ENCODE assay signal across 8 cellular contexts in the genomic region with DNA sequence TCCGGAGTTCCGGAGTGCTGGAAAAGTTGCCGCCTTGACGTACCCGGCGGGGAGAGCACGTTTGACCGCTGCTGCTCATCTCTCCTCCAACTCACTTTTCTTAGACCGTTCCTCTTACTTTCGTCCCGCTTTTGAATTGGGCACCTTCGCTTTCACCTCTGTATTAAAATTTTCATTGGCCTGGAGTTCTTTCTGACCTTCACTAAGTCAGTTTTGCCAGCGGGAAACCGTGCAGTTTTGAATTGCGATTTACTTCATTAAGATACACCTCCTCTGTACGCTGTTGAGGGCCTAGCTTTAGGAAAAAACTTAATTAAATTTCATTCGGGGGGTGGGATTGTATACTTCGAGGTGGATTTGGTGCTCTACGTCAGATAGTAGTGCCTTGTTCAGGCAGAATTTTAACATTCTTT. TPM values are rescaled to one million over a fixed set of nuclear protein-coding genes. Genes with fewer than 3 reads are reported as not detected.
DNase-seq lines count a peak whose midpoint lies in the region; ATAC-seq, FAIRE-seq and TF ChIP-seq lines count a peak whose summit lies in the region.

No MANE protein-coding gene starts in this region.

- TF ChIP-seq CTCF in CD14-positive monocyte (IDR thresholded peaks at IDR 0.05) (no peak), dorsolateral prefrontal cortex (IDR thresholded peaks at IDR 0.05 in 54 of 56, conservative IDR thresholded peaks at IDR 0.05 in 2 of 56; ENCODE audit: low read depth in 1 of 56, partially characterized antibody in 56 of 56) (no peak), GM20000 (IDR thresholded peaks at IDR 0.05; ENCODE audit: extremely low read depth, missing control alignments) (no peak), D721Med (IDR thresholded peaks at IDR 0.05; ENCODE audit: insufficient read depth, missing control alignments) (no peak)

- H3K27ac Mint-ChIP-seq in CD14-positive monocyte: peak overlapping the region; percentile 69 to 88 (median 79)
- H3K27ac Mint-ChIP-seq in natural killer cell treated with Interleukin-12 subunit alpha and Interleukin-12 subunit beta and Interleukin-15 and Interleukin-18, amount 100 ng/mL, for 72 hours: peak overlapping the region; percentile 76 to 88

- H3K9me3 ChIP-seq in MG63: no peaks in the 10 kb centered on the region

- H3K27ac ChIP-seq in dorsolateral prefrontal cortex: peak overlapping the region in 53 of 59 donors; percentile 32 to 98 (median 94)

- peak overlapping the region; percentile 90 to 97 for H3K4me3 Mint-ChIP-seq in CD14-positive monocyte
- peak overlapping the region; percentile 97 for H3K4me3 Mint-ChIP-seq in natural killer cell treated with Interleukin-12 subunit alpha and Interleukin-12 subunit beta and Interleukin-15 and Interleukin-18, amount 100 ng/mL, for 72 hours

- no peak for DNase-seq in CD14-positive monocyte (ENCODE audit: low spot score)
- DNase-seq in MG63: no peak
- DNase-seq in dorsolateral prefrontal cortex: peak in 1 of 10 donors; percentile 28
- no peak for DNase-seq in natural killer cell treated with Interleukin-12 subunit alpha and Interleukin-12 subunit beta and Interleukin-15 and Interleukin-18, amount 100 ng/mL, for 72 hours (ENCODE audit: low spot score)
- DNase-seq in GM20000 (ENCODE audit: low spot score): no peak
- no peak for DNase-seq in effector CD8-positive, alpha-beta T cell (lab: John Stamatoyannopoulos, UW)
- DNase-seq in D721Med (ENCODE audit: insufficient read length, low spot score): no peak

- peak; percentile 3 for ATAC-seq in GM19452 (IDR thresholded peaks at IDR 0.05; ENCODE audit: unreplicated experiment)
- ATAC-seq in natural killer cell treated with Interleukin-12 subunit alpha and Interleukin-12 subunit beta and Interleukin-15 and Interleukin-18, amount 100 ng/mL, for 72 hours: no peak

- H3K36me3 Mint-ChIP-seq in CD14-positive monocyte: no peaks in the 10 kb centered on the region
- H3K36me3 Mint-ChIP-seq in natural killer cell treated with Interleukin-12 subunit alpha and Interleukin-12 subunit beta and Interleukin-15 and Interleukin-18, amount 100 ng/mL, for 72 hours: peaks cover 6% of the 10 kb centered on the region

- H3K27me3 Mint-ChIP-seq in CD14-positive monocyte (ENCODE audit: low read depth in 3 of 3): peaks cover 0 to 2% (median 0%) of the 10 kb centered on the region in 3 donors
- H3K27me3 Mint-ChIP-seq in natural killer cell treated with Interleukin-12 subunit alpha and Interleukin-12 subunit beta and Interleukin-15 and Interleukin-18, amount 100 ng/mL, for 72 hours: no peaks in the 10 kb centered on the region

- peaks cover 27% of the 10 kb centered on the region for H3K36me3 ChIP-seq in MG63

- no peaks in the 10 kb centered on the region for H3K9me3 Mint-ChIP-seq in CD14-positive monocyte
- no peaks in the 10 kb centered on the region for H3K9me3 Mint-ChIP-seq in natural killer cell treated with Interleukin-12 subunit alpha and Interleukin-12 subunit beta and Interleukin-15 and Interleukin-18, amount 100 ng/mL, for 72 hours

- no peak for FAIRE-seq in D721Med (lab: Jason Lieb, UNC)

- peaks cover 27% of the 10 kb centered on the region for H3K4me1 Mint-ChIP-seq in CD14-positive monocyte
- H3K4me1 Mint-ChIP-seq in natural killer cell treated with Interleukin-12 subunit alpha and Interleukin-12 subunit beta and Interleukin-15 and Interleukin-18, amount 100 ng/mL, for 72 hours (ENCODE audit: low read depth in 2 of 2): peaks cover 9 to 26% of the 10 kb centered on the region in 2 donors

- peak overlapping the region; percentile 100 for H3K4me3 ChIP-seq in MG63
- H3K4me3 ChIP-seq in dorsolateral prefrontal cortex: peak overlapping the region; percentile 70 to 99 (median 95)

- H3K27me3 ChIP-seq in MG63: no peaks in the 10 kb centered on the region
- H3K27me3 ChIP-seq in dorsolateral prefrontal cortex: no peaks in the 10 kb centered on the region

- intact Hi-C loops in CD14-positive monocyte (cut with micrococcal nuclease): loop anchor here (2.0 to 10.0 kb wide), 3 partner anchors 17 to 67 kb away; a partner anchor contains a TSS
- intact Hi-C loops in dorsolateral prefrontal cortex (cut with DNase I): loop anchor here (2.0 to 5.0 kb wide), 3 partner anchors 64 to 124 kb away; a partner anchor contains a TSS

RNA-seq across cellular contexts. Expression of a gene that starts 1.3 kb away (rescaled TPM):
- 10 to 100 TPM; 27.4 to 43.4 TPM for polyA plus RNA-seq in CD14-positive monocyte
- total RNA-seq in MG63 (2014; rRNA removed; shearing (Covaris generic); ENCODE audit: low replicate concordance): 51.3 and 56.7 TPM in 2 replicates
- total RNA-seq in dorsolateral prefrontal cortex: 10 to 100 TPM; 33.5 to 67.3 (median 51.5) TPM
- total RNA-seq in natural killer cell treated with Interleukin-12 subunit alpha and Interleukin-12 subunit beta and Interleukin-15 and Interleukin-18, amount 100 ng/mL, for 72 hours: 100 to 1,000 TPM in 1 of 2 donors, 10 to 100 TPM in 1; 79.5 to 127 TPM

RNA-seq across cellular contexts. Expression of a gene that starts 17.5 kb away (rescaled TPM):
- polyA plus RNA-seq in CD14-positive monocyte: 10 to 100 TPM; 15.0 to 19.1 TPM
- total RNA-seq in MG63 (2014; rRNA removed; shearing (Covaris generic); ENCODE audit: low replicate concordance): 30.2 and 50.1 TPM in 2 replicates
- 10 to 100 TPM; 18.5 to 34.5 (median 25.1) TPM for total RNA-seq in dorsolateral prefrontal cortex
- 10 to 100 TPM; 29.1 to 36.7 TPM for total RNA-seq in natural killer cell treated with Interleukin-12 subunit alpha and Interleukin-12 subunit beta and Interleukin-15 and Interleukin-18, amount 100 ng/mL, for 72 hours
